ENCODE assay signal across 20 cellular contexts in genomic region chr2:218865396-218865795, GRCh38. TPM values are rescaled to one million over a fixed set of nuclear protein-coding genes. Genes with fewer than 3 reads are reported as not detected.
DNase-seq lines count a peak whose midpoint lies in the region; ATAC-seq and TF ChIP-seq lines count a peak whose summit lies in the region.
"Had no signal": no experiment of that assay in that cellular context is flagged by ENCODE, and none has a peak within 500 bp of the region (broad histone marks: within the 10 kb centered on the region; RNA-seq: fewer than 3 reads in every experiment).

No MANE protein-coding gene starts in this region.

- H3K4me1 Mint-ChIP-seq in mesothelial cell of epicardium = peaks cover 68% of the 10 kb centered on the region

- H3K4me1 ChIP-seq in SK-N-SH (ENCODE audit: control insufficient read depth in 1 of 2, insufficient read depth in 2 of 2, low read depth in 1 of 2, low read length in 1 of 2) = peaks cover 2 to 35% of the 10 kb centered on the region in 2 experiments; a peak in 1 of 4 replicates
- peaks cover 7 to 36% (median 17%) of the 10 kb centered on the region in 6 donors for H3K4me1 ChIP-seq in spleen

- H3K27ac ChIP-seq in SK-N-SH (ENCODE audit: low read depth in 2 of 2, low read length in 1 of 2) = no peak overlapping the region; a peak in 1 of 4 replicates
- no peak overlapping the region for H3K27ac ChIP-seq in spleen
- H3K27ac ChIP-seq: 22Rv1, BLaER1 had no signal

- H3K27me3 Mint-ChIP-seq in mesothelial cell of epicardium (ENCODE audit: low read depth) = peaks cover 29% of the 10 kb centered on the region

- H4K20me1 ChIP-seq in SK-N-SH (ENCODE audit: insufficient read depth) = no peaks in the 10 kb centered on the region

- no peak for TF ChIP-seq EP300 in SK-N-SH (IDR thresholded peaks at IDR 0.05; ENCODE audit: borderline replicate concordance in 1 of 2, low read depth in 1 of 2, low read length in 1 of 2)

- H3K79me2 ChIP-seq in SK-N-SH (ENCODE audit: insufficient read depth) = no peaks in the 10 kb centered on the region

- peak overlapping the region; percentile 44 for H3K4me3 Mint-ChIP-seq in mesothelial cell of epicardium
- H3K4me3 Mint-ChIP-seq: CD14-positive monocyte; CD4-positive, alpha-beta memory T cell; H9 had no signal

- 93% methylated on average over 3 of the region's 4 CpGs for WGBS in SK-N-SH (ENCODE audit: low lambda C conversion rate)
- WGBS in spleen, 5 donors = 67 to 90% (median 84%) methylated on average over 3 to 4 of the region's 4 CpGs

- ATAC-seq in SK-N-SH treated with all-trans-retinoic acid at 6 μM for 48 hours (no peak), GM19035 (IDR thresholded peaks at IDR 0.05; ENCODE audit: unreplicated experiment) (no peak), HG02840 (IDR thresholded peaks at IDR 0.05; ENCODE audit: low FRiP score, unreplicated experiment) (no peak)

- H3K27me3 ChIP-seq in SK-N-SH (ENCODE audit: insufficient read depth) = peaks cover 37% of the 10 kb centered on the region
- H3K27me3 ChIP-seq in spleen (replicated peaks in 1 of 7) = peaks cover 0 to 79% (median 14%) of the 10 kb centered on the region in 7 donors

- no peak for TF ChIP-seq POLR2A in spleen (IDR thresholded peaks at IDR 0.05)

- no peak overlapping the region for H3K9ac ChIP-seq in SK-N-SH
- H3K9ac ChIP-seq: BLaER1 had no signal

- TF ChIP-seq RAD21 in SK-N-SH (IDR thresholded peaks at IDR 0.05; ENCODE audit: low read length) = no peak

- H3K9me3 ChIP-seq in SK-N-SH = no peaks in the 10 kb centered on the region
- no peaks in the 10 kb centered on the region for H3K9me3 ChIP-seq in spleen
- H3K9me3 ChIP-seq: BLaER1 had no signal

- no peak overlapping the region for H2AFZ ChIP-seq in SK-N-SH (ENCODE audit: low read depth)

- no peak overlapping the region for H3K4me2 ChIP-seq in SK-N-SH
- H3K4me2 ChIP-seq: BLaER1 had no signal

- H3K27ac Mint-ChIP-seq in mesothelial cell of epicardium = peak overlapping the region; percentile 85
- H3K27ac Mint-ChIP-seq: CD14-positive monocyte; CD4-positive, alpha-beta memory T cell; H9 had no signal

- no peaks in the 10 kb centered on the region for H3K9me2 ChIP-seq in SK-N-SH

- intact Hi-C loops in spleen (cut with DNase I; ENCODE audit: low total_unique reads) = no loop called here

- H3K4me3 ChIP-seq in SK-N-SH (ENCODE audit: low read depth in 2 of 2, low read length in 1 of 2) (no peak overlapping the region), spleen (no peak overlapping the region)
- H3K4me3 ChIP-seq: BLaER1 had no signal

- TF ChIP-seq CTCF in SK-N-SH (IDR thresholded peaks at IDR 0.05) (no peak), mesothelial cell of epicardium (IDR thresholded peaks at IDR 0.05; ENCODE audit: unreplicated experiment) (no peak), spleen (IDR thresholded peaks at IDR 0.05 in 8 of 11, conservative IDR thresholded peaks at IDR 0.05 in 3 of 11) (no peak)

- DNase-seq in SK-N-SH (peak; percentile 22), mesothelial cell of epicardium (ENCODE audit: low spot score in 2 of 2, unreplicated experiment in 2 of 2) (peak in 1 of 2 experiments; percentile 31), spleen (peak; percentile 37), LoVo (ENCODE audit: low spot score) (no peak)
- DNase-seq: CD4-positive, alpha-beta memory T cell; DMS153; DMS79; GF-D8; GOT3; H9 had no signal

- H3F3A ChIP-seq in SK-N-SH (replicated peaks; ENCODE audit: insufficient read depth) = no peaks in the 10 kb centered on the region

- CTCF ChIA-PET in SK-N-SH (lab: Yijun Ruan, JAX) = interaction anchor here (1.0 to 16.1 kb wide), 5 partner anchors 11 to 289 kb away, joined by 3 to 249 read pairs (median 5); partner anchors contain the start of gene WNT10A

- H3K36me3 ChIP-seq in SK-N-SH (replicated peaks in 1 of 2; ENCODE audit: control insufficient read depth in 1 of 2, insufficient read depth in 2 of 2, low read length in 1 of 2) (no peaks in the 10 kb centered on the region), spleen (no peaks in the 10 kb centered on the region)
- H3K36me3 ChIP-seq: BLaER1 had no signal

- POLR2A ChIA-PET in SK-N-SH (lab: Yijun Ruan, JAX) = no interaction called here

- peaks cover 6% of the 10 kb centered on the region for H3K36me3 Mint-ChIP-seq in mesothelial cell of epicardium
- H3K36me3 Mint-ChIP-seq: CD4-positive, alpha-beta memory T cell had no signal

- no peaks in the 10 kb centered on the region for H3K9me3 Mint-ChIP-seq in mesothelial cell of epicardium
- H3K9me3 Mint-ChIP-seq: CD4-positive, alpha-beta memory T cell; H9 had no signal

TF ChIP-seq in SK-N-SH, 30 proteins besides CTCF, POLR2A, EP300 and RAD21:
- TF ChIP-seq GATA2 (CRISPR knock-in tag; IDR thresholded peaks at IDR 0.05) = no peak
- TF ChIP-seq RFX5 (IDR thresholded peaks at IDR 0.05; ENCODE audit: low read length) = no peak
- TF ChIP-seq, protein P1, sequence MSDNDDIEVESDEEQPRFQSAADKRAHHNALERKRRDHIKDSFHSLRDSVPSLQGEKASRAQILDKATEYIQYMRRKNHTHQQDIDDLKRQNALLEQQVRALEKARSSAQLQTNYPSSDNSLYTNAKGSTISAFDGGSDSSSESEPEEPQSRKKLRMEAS (IDR thresholded peaks at IDR 0.05; ENCODE audit: low read depth) = no peak
- TF ChIP-seq, protein P2, sequence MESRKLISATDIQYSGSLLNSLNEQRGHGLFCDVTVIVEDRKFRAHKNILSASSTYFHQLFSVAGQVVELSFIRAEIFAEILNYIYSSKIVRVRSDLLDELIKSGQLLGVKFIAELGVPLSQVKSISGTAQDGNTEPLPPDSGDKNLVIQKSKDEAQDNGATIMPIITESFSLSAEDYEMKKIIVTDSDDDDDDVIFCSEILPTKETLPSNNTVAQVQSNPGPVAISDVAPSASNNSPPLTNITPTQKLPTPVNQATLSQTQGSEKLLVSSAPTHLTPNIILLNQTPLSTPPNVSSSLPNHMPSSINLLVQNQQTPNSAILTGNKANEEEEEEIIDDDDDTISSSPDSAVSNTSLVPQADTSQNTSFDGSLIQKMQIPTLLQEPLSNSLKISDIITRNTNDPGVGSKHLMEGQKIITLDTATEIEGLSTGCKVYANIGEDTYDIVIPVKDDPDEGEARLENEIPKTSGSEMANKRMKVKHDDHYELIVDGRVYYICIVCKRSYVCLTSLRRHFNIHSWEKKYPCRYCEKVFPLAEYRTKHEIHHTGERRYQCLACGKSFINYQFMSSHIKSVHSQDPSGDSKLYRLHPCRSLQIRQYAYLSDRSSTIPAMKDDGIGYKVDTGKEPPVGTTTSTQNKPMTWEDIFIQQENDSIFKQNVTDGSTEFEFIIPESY (IDR thresholded peaks at IDR 0.05; ENCODE audit: borderline replicate concordance, low read depth) = no peak
- no peak for TF ChIP-seq YY1 (IDR thresholded peaks at IDR 0.05; ENCODE audit: low read depth)
- no peak for TF ChIP-seq FOXJ3 (CRISPR knock-in tag; IDR thresholded peaks at IDR 0.05)
- TF ChIP-seq FOSL2 (IDR thresholded peaks at IDR 0.05; ENCODE audit: borderline replicate concordance, low read depth) = no peak

TF ChIP-seq in SK-N-SH treated with all-trans-retinoic acid at 6 μM for 48 hours, 23 proteins besides CTCF, POLR2A, EP300 and RAD21:
- no peak for TF ChIP-seq CSDC2 (CRISPR knock-in tag; IDR thresholded peaks at IDR 0.05)
- TF ChIP-seq ZFP30 (CRISPR knock-in tag; IDR thresholded peaks at IDR 0.05) = no peak
TF ChIP-seq in SK-N-SH treated with all-trans-retinoic acid at 6 μM for 48 hours: peak in this region for 0.

RNA-seq across cellular contexts. Expression of gene WNT6, which starts 5.8 kb away (rescaled TPM):
- polyA plus RNA-seq in SK-N-SH (2012; rRNA removed) = 0.06 and 0.08 TPM in 2 replicates
- 0.05 and 0.13 TPM in 2 replicates for polyA plus RNA-seq in SK-N-SH (2012; cell fraction: cytosol; rRNA removed)
- polyA plus RNA-seq in SK-N-SH (2012; cell fraction: nucleus; rRNA removed) = 0.23 and 0.30 TPM in 2 replicates
- total RNA-seq in mesothelial cell of epicardium = 106 to 118 TPM (median 115 TPM) in 3 replicates
- total RNA-seq in spleen = 10 to 100 TPM in 3 of 7 donors, 1 to 10 TPM in 4; 2.2 to 10.9 (median 10.0) TPM
- 1 to 10 TPM; 1.1 to 4.0 (median 1.1) TPM for polyA plus RNA-seq in spleen
- total RNA-seq: A673, H9, HT-29 had no signal
- polyA plus RNA-seq: AG04450; CD4-positive, alpha-beta memory T cell had no signal

RNA-seq across cellular contexts. Expression of gene WNT10A, which starts 15.3 kb away (rescaled TPM):
- 0.02 TPM in 1 of 2 replicates, not detected in the other for polyA plus RNA-seq in SK-N-SH (2012; rRNA removed)
- polyA plus RNA-seq in SK-N-SH (2012; cell fraction: cytosol; rRNA removed) = 0.01 and 0.05 TPM in 2 replicates
- 0.05 and 0.07 TPM in 2 replicates for polyA plus RNA-seq in SK-N-SH (2012; cell fraction: nucleus; rRNA removed)
- 50.7 to 53.2 TPM (median 51.8 TPM) in 3 replicates for total RNA-seq in mesothelial cell of epicardium
- 1 to 10 TPM; 1.6 to 7.9 (median 3.5) TPM for total RNA-seq in spleen
- 1 to 10 TPM; 1.5 to 2.5 (median 1.5) TPM for polyA plus RNA-seq in spleen
- total RNA-seq: H9 had no signal
- polyA plus RNA-seq: AG04450, CD14-positive monocyte had no signal

RNA-seq across cellular contexts. Expression of gene PRKAG3, which starts 33.8 kb away (rescaled TPM):
- polyA plus RNA-seq in SK-N-SH (2012; rRNA removed) (not detected in 2 replicates), spleen (not detected)
- polyA plus RNA-seq in SK-N-SH (2012; cell fraction: cytosol; rRNA removed) = not detected in 2 replicates
- polyA plus RNA-seq in SK-N-SH (2012; cell fraction: nucleus; rRNA removed) = not detected in 2 replicates
- total RNA-seq in mesothelial cell of epicardium (2.8 to 3.6 TPM (median 2.9 TPM) in 3 replicates), spleen (not detected)
- total RNA-seq: A673; CD4-positive, alpha-beta memory T cell; Daoy; H9; HT-29 had no signal
- polyA plus RNA-seq: AG04450; CD14-positive monocyte; CD4-positive, alpha-beta memory T cell had no signal
